28 cellular contexts compared by ENCODE assay signal in genomic region chr11:28773606-28774005, GRCh38.
"Had no signal": no experiment of that assay in that cellular context is flagged by ENCODE, and none has a peak within 500 bp of the region (broad histone marks: within the 10 kb centered on the region; RNA-seq: fewer than 3 reads in every experiment).

No MANE protein-coding gene starts in this region.

- H3K27ac ChIP-seq: dorsolateral prefrontal cortex, epithelial cell of prostate, gastroesophageal sphincter, heart right ventricle, lower lobe of right lung, ovary, psoas muscle, sigmoid colon, thoracic aorta, tibial nerve, upper lobe of left lung had no signal

- H3K4me1 ChIP-seq: gastroesophageal sphincter, heart right ventricle, lower lobe of right lung, psoas muscle, sigmoid colon, tibial nerve, upper lobe of left lung had no signal

- ATAC-seq: esophagus mucosa; gastroesophageal sphincter; heart right ventricle; left ventricle myocardium superior; lower lobe of right lung; naive thymus-derived CD8-positive, alpha-beta T cell; psoas muscle; right cardiac atrium; stimulated activated effector memory CD8-positive, alpha-beta T cell treated with anti-CD3 and anti-CD28 coated beads, Interleukin-12 subunit alpha, Interleukin-12 subunit beta, amount 100 ng/mL, for 72 hours; stimulated activated naive CD8-positive, alpha-beta T cell treated with anti-CD3 and anti-CD28 coated beads, Interleukin-15, Interleukin-2, amounts not matched to agents 100 U/mL and 50 U/mL, for 24 hours had no signal

- DNase-seq: dorsolateral prefrontal cortex; effector CD4-positive, alpha-beta T cell; foreskin fibroblast; heart right ventricle; hippocampal formation; immature natural killer cell; islet precursor cell; left ventricle myocardium superior; lower lobe of right lung; naive thymus-derived CD8-positive, alpha-beta T cell; nephron progenitor cell; occipital lobe; ovary; posterior cingulate gyrus; psoas muscle; right cardiac atrium; sigmoid colon; stimulated activated CD4-positive, alpha-beta T cell treated with anti-CD3 and anti-CD28 coated beads, Interleukin-2, amount 100 ng/mL, for 24 hours; stimulated activated CD4-positive, alpha-beta T cell treated with anti-CD3 and anti-CD28 coated beads, Interleukin-4, amount 100 ng/mL, for 24 hours; stimulated activated naive CD8-positive, alpha-beta T cell treated with anti-CD3 and anti-CD28 coated beads, Interleukin-15, Interleukin-2, amounts not matched to agents 100 U/mL and 50 U/mL, for 24 hours; substantia nigra; upper lobe of left lung had no signal

- H3K27me3 ChIP-seq: dorsolateral prefrontal cortex, gastroesophageal sphincter, heart right ventricle, ovary, sigmoid colon, tibial nerve, upper lobe of left lung had no signal

- H3K9me3 ChIP-seq: ovary had no signal

- H3K4me3 ChIP-seq: dorsolateral prefrontal cortex, gastroesophageal sphincter, heart right ventricle, lower lobe of right lung, ovary, psoas muscle, sigmoid colon, thoracic aorta, tibial nerve, upper lobe of left lung had no signal

- H3K36me3 ChIP-seq: gastroesophageal sphincter, heart right ventricle, lower lobe of right lung, ovary, sigmoid colon, thoracic aorta, tibial nerve, upper lobe of left lung had no signal
